Comparison of ENCODE assay signal across 11 cellular contexts in genomic region chr3:47394867-47395266, GRCh38. TPM values are rescaled to one million over a fixed set of nuclear protein-coding genes. Genes with fewer than 3 reads are reported as not detected.
DNase-seq lines count a peak whose midpoint lies in the region; TF ChIP-seq lines count a peak whose summit lies in the region.
"Had no signal": no experiment of that assay in that cellular context is flagged by ENCODE, and none has a peak within 500 bp of the region (broad histone marks: within the 10 kb centered on the region; RNA-seq: fewer than 3 reads in every experiment).

No MANE protein-coding gene starts in this region.

- H2AFZ ChIP-seq in parathyroid adenoma (no peak overlapping the region), neural progenitor cell (replicated peaks) (no peak overlapping the region)

- H4K20me1 ChIP-seq in neural progenitor cell (ENCODE audit: low read depth), result peaks cover 28% of the 10 kb centered on the region

- H3K9ac ChIP-seq in parathyroid adenoma, result no peak overlapping the region
- H3K9ac ChIP-seq in neural progenitor cell, result no peak overlapping the region

- H3K4me2 ChIP-seq in parathyroid adenoma (ENCODE audit: low read length) (peak overlapping the region; percentile 32), neural progenitor cell (no peak overlapping the region)

- H3K9me3 ChIP-seq in parathyroid adenoma (ENCODE audit: control insufficient read depth, low read length), result no peaks in the 10 kb centered on the region
- H3K9me3 ChIP-seq in neural progenitor cell (ENCODE audit: low read depth), result no peaks in the 10 kb centered on the region

- H3K4me3 Mint-ChIP-seq in neural progenitor cell, result no peak overlapping the region
- H3K4me3 Mint-ChIP-seq: activated CD8-positive, alpha-beta T cell treated with anti-CD3 and anti-CD28 coated beads for 36 hours had no signal

- CTCF ChIA-PET in RWPE1 (lab: Yijun Ruan, JAX), result no interaction called here

- H3K27ac ChIP-seq in RWPE1 (0 out of 2 replicates have a peak overlapping the region, but pooled peaks have one; percentile 6), parathyroid adenoma (peak overlapping the region; percentile 77), neural progenitor cell (no peak overlapping the region)

- TF ChIP-seq CTCF in RWPE1 (conservative IDR thresholded peaks at IDR 0.05; ENCODE audit: low read depth) (no peak), fibroblast of villous mesenchyme (IDR thresholded peaks at IDR 0.05; ENCODE audit: insufficient read depth, low read depth, low read length) (no peak), parathyroid adenoma (IDR thresholded peaks at IDR 0.05) (no peak), neural progenitor cell (IDR thresholded peaks at IDR 0.05) (no peak)

- peaks cover 7% of the 10 kb centered on the region for H3F3A ChIP-seq in neural progenitor cell (ENCODE audit: low read depth)

- H3K79me2 ChIP-seq in parathyroid adenoma (peaks cover 55% of the 10 kb centered on the region), neural progenitor cell (ENCODE audit: low read depth) (peaks cover 39% of the 10 kb centered on the region)

- peaks cover 2% of the 10 kb centered on the region for H3K27me3 Mint-ChIP-seq in neural progenitor cell (ENCODE audit: insufficient read depth, low read depth)
- H3K27me3 Mint-ChIP-seq: activated CD8-positive, alpha-beta T cell treated with anti-CD3 and anti-CD28 coated beads for 36 hours had no signal

- peaks cover 5% of the 10 kb centered on the region for H3K36me3 Mint-ChIP-seq in neural progenitor cell

- no peak overlapping the region for H3K27ac Mint-ChIP-seq in neural progenitor cell
- H3K27ac Mint-ChIP-seq: activated CD8-positive, alpha-beta T cell treated with anti-CD3 and anti-CD28 coated beads for 36 hours had no signal

- no peaks in the 10 kb centered on the region for H3K9me3 Mint-ChIP-seq in neural progenitor cell
- H3K9me3 Mint-ChIP-seq: activated CD8-positive, alpha-beta T cell treated with anti-CD3 and anti-CD28 coated beads for 36 hours had no signal

- H3K4me1 ChIP-seq in parathyroid adenoma, result peaks cover 41% of the 10 kb centered on the region
- H3K4me1 ChIP-seq in neural progenitor cell, result peaks cover 10% of the 10 kb centered on the region

- H3K27me3 ChIP-seq in parathyroid adenoma (ENCODE audit: control insufficient read depth, insufficient read depth, low read length) (no peaks in the 10 kb centered on the region), neural progenitor cell (no peaks in the 10 kb centered on the region)

- POLR2A ChIA-PET in RWPE1 (lab: Yijun Ruan, JAX; ENCODE audit: low non-redundant PET), result interaction anchor here (0.6 kb wide), 1 partner anchor 13 kb away, joined by 3 read pairs; no protein-coding TSS in a partner anchor

- peak; percentile 74 for DNase-seq in DMS 273 (lab: John Stamatoyannopoulos, UW; ENCODE audit: unreplicated experiment)
- no peak for DNase-seq in RWPE1 (ENCODE audit: low spot score)
- DNase-seq in fibroblast of villous mesenchyme (ENCODE audit: low read depth), result peak; percentile 48
- no peak for DNase-seq in RKO (ENCODE audit: low spot score)
- no peak for DNase-seq in activated CD8-positive, alpha-beta memory T cell treated with anti-CD3 and anti-CD28 coated beads, Interleukin-2, amount 50 U/mL, for 48 hours
- DNase-seq in neural progenitor cell (ENCODE audit: low spot score), result no peak
- no peak for DNase-seq in DMS153 (lab: John Stamatoyannopoulos, UW)
- DNase-seq: activated CD8-positive, alpha-beta T cell treated with anti-CD3 and anti-CD28 coated beads for 36 hours; COR-L47; foreskin melanocyte had no signal

- H3K4me3 ChIP-seq in fibroblast of villous mesenchyme (ENCODE audit: low read depth, low read length), result no peak overlapping the region
- peak overlapping the region; percentile 37 for H3K4me3 ChIP-seq in parathyroid adenoma (ENCODE audit: low read depth, low read length)
- H3K4me3 ChIP-seq in neural progenitor cell, result no peak overlapping the region

- H3K36me3 ChIP-seq in parathyroid adenoma (ENCODE audit: control insufficient read depth, insufficient read depth, low read length) (no peaks in the 10 kb centered on the region), neural progenitor cell (no peaks in the 10 kb centered on the region)

- peaks cover 31% of the 10 kb centered on the region for H3K4me1 Mint-ChIP-seq in neural progenitor cell

RNA-seq across cellular contexts. Expression of gene PTPN23, which starts 14.0 kb away (rescaled TPM):
- total RNA-seq in fibroblast of villous mesenchyme (20.7 and 25.4 TPM in 2 replicates), neural progenitor cell (ENCODE audit: low replicate concordance) (3.4 and 8.6 TPM in 2 replicates)

Comparison
In these comparisons a context has a peak if more than half of its experiments do, and no peak if none do; other contexts are left out.
1. DNase-seq: peak in DMS 273 (single experiment) and fibroblast of villous mesenchyme (single experiment); none in RWPE1 (single experiment), RKO (single experiment), activated CD8-positive, alpha-beta memory T cell treated with anti-CD3 and anti-CD28 coated beads, Interleukin-2, amount 50 U/mL, for 48 hours (single experiment), neural progenitor cell (single experiment) and DMS153 (single experiment).